Comparison of ENCODE assay signal across 33 cellular contexts in the genomic region with DNA sequence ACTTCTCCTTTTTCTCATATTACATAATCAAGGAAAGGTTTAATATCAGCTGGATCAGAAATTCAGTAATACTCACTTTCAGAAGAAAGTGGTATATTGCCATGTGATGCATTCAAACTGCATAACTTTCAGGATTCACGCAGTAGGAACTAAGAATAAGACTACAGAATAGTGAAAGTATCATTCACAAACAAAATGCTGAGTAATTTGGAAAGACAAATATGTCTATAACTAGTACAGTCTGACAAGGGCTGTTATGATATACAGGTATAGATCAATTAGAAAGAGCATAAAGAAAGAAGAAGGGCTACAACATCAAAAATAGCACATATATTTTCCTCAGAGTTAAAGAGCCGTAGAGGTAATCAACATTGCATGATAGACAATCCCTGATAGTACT.
"Had no signal": no experiment of that assay in that cellular context is flagged by ENCODE, and none has a peak within 500 bp of the region (broad histone marks: within the 10 kb centered on the region; RNA-seq: fewer than 3 reads in every experiment).

No MANE protein-coding gene starts in this region.

- DNase-seq: activated effector memory CD4-positive, alpha-beta T cell treated with anti-CD3 and anti-CD28 coated beads, Interleukin-2, amount 50 U/mL, for 16 hours; activated effector memory CD4-positive, alpha-beta T cell treated with Interleukin-2 at 50 U/mL for 16 hours; activated gamma-delta T cell; activated gamma-delta T cell treated with Interleukin-2 at 50 U/mL for 16 hours; activated naive CD4-positive, alpha-beta T cell; activated naive CD4-positive, alpha-beta T cell treated with anti-CD3 and anti-CD28 coated beads for 36 hours; activated naive CD4-positive, alpha-beta T cell treated with anti-CD3 and anti-CD28 coated beads, Interleukin-2, amount 10 ng/mL, durations not matched to agents 7 days and 5 days; activated naive CD4-positive, alpha-beta T cell treated with anti-CD3 and anti-CD28 coated beads, Interleukin-2, amount 50 U/mL, for 16 hours; activated naive CD4-positive, alpha-beta T cell treated with Interleukin-2 at 50 U/mL for 16 hours; activated naive CD8-positive, alpha-beta T cell treated with anti-CD3 and anti-CD28 coated beads for 36 hours; activated naive CD8-positive, alpha-beta T cell treated with anti-CD3 and anti-CD28 coated beads, Interleukin-2, amount 10 ng/mL, durations not matched to agents 7 days and 5 days; activated naive CD8-positive, alpha-beta T cell treated with anti-CD3 and anti-CD28 coated beads, Interleukin-2, amount 50 U/mL, for 24 hours; activated T-cell treated with anti-CD3 and anti-CD28 coated beads, Interleukin-2, amount 50 U/mL, for 48 hours; activated T-cell treated with anti-CD3 and anti-CD28 coated beads, Interleukin-2, amount 50 U/mL, for 72 hours; adrenal gland; amniotic stem cell; amygdala; anterior cingulate cortex; aorta; body of pancreas; brain microvascular endothelial cell; caudate nucleus; central memory CD4-positive, alpha-beta T cell; cerebellar nuclear complex; colonic mucosa had no signal

- H3K27me3 ChIP-seq: adrenal gland, ascending aorta, body of pancreas, brain microvascular endothelial cell, breast epithelium, cardiac muscle cell, colonic mucosa had no signal

- H3K9me3 ChIP-seq: ascending aorta, body of pancreas, breast epithelium, colonic mucosa had no signal

- H3K36me3 ChIP-seq: adrenal gland, ascending aorta, brain microvascular endothelial cell, breast epithelium, cardiac muscle cell, colonic mucosa had no signal

- H3K4me3 ChIP-seq: adrenal gland, ascending aorta, body of pancreas, breast epithelium, cardiac muscle cell, colonic mucosa had no signal

- H3K4me1 ChIP-seq: adrenal gland, ascending aorta, body of pancreas, breast epithelium, colonic mucosa had no signal

- FAIRE-seq: astrocyte, bronchial epithelial cell, colon had no signal

- H3K27ac ChIP-seq: adrenal gland, ascending aorta, body of pancreas, brain microvascular endothelial cell, breast epithelium, cardiac muscle cell, colonic mucosa had no signal

- ATAC-seq: activated naive CD4-positive, alpha-beta T cell treated with anti-CD3 and anti-CD28 coated beads, Interleukin-2, amount 50 U/mL, for 72 hours; activated naive CD8-positive, alpha-beta T cell treated with anti-CD3 and anti-CD28 coated beads, Interleukin-2, amount 50 U/mL, for 24 hours; activated T-cell treated with anti-CD3 and anti-CD28 coated beads, Interleukin-2, amount 50 U/mL, for 72 hours; activated T-helper 17 cell treated with anti-CD3 and anti-CD28 coated beads, Interleukin-2, amount 50 U/mL, for 72 hours; body of pancreas had no signal
